ENCODE assay signal across 10 cellular contexts in the genomic region with DNA sequence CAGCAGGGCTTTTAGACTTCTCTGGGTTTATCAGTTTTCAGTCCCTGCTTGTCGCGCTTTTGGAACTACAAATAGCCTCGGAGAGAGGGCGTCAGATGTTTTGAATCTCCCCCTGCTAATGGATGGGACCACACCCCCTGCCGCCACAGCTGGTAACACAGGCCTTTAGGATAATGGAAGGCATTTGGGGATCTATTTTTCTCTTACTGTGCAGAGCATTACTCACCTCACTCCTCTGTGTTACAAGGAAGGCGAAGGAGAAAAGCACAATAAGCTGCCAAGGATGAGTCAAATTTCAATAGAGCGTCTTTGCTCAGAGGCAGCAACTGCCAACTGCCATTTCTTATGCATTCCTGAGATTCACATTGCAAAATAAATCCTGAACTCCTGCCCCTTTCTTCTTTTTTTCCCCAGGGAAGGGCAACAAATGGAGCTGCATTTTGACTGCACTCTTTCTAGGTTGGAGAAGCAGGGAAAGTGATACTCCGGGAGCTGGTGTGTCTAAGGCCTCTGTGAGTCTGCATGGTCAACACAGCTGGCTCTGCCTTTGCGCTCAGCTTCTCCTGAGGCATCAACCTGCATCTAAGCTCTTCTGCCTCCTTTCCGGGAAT. TPM values are rescaled to one million over a fixed set of nuclear protein-coding genes. Genes with fewer than 3 reads are reported as not detected.
DNase-seq lines count a peak whose midpoint lies in the region; ATAC-seq and TF ChIP-seq lines count a peak whose summit lies in the region.
"Had no signal": no experiment of that assay in that cellular context is flagged by ENCODE, and none has a peak within 500 bp of the region (broad histone marks: within the 10 kb centered on the region; RNA-seq: fewer than 3 reads in every experiment).

No MANE protein-coding gene starts in this region.

- ATAC-seq in upper lobe of right lung (peak; percentile 22), GM21737 (IDR thresholded peaks at IDR 0.05; ENCODE audit: unreplicated experiment) (no peak)

- no peaks in the 10 kb centered on the region for H3K9me3 ChIP-seq in cardiac muscle cell (ENCODE audit: low read depth)
- H3K9me3 ChIP-seq in right atrium auricular region, result no peaks in the 10 kb centered on the region
- H3K9me3 ChIP-seq in hepatocyte (ENCODE audit: low read depth), result no peaks in the 10 kb centered on the region
- peaks cover under 1% of the 10 kb centered on the region for H3K9me3 ChIP-seq in upper lobe of right lung

- no peaks in the 10 kb centered on the region for H3K36me3 ChIP-seq in cardiac muscle cell
- H3K36me3 ChIP-seq in right atrium auricular region, result no peaks in the 10 kb centered on the region
- H3K36me3 ChIP-seq in hepatocyte (replicated peaks; ENCODE audit: insufficient read depth, low read depth), result no peaks in the 10 kb centered on the region
- no peaks in the 10 kb centered on the region for H3K36me3 ChIP-seq in upper lobe of right lung

- H3K4me1 ChIP-seq in cardiac muscle cell (ENCODE audit: low read depth) (peaks cover 14% of the 10 kb centered on the region), right atrium auricular region (peaks cover 0 to 9% of the 10 kb centered on the region in 2 donors), hepatocyte (ENCODE audit: insufficient read depth) (no peaks in the 10 kb centered on the region), upper lobe of right lung (peaks cover 3% of the 10 kb centered on the region)

- H3K27ac ChIP-seq in cardiac muscle cell (peak overlapping the region; percentile 22), right atrium auricular region (no peak overlapping the region), hepatocyte (no peak overlapping the region), upper lobe of right lung (no peak overlapping the region)

- peak overlapping the region; percentile 46 for H3K27ac Mint-ChIP-seq in activated T-helper 1 cell treated with anti-CD3 and anti-CD28 coated beads, Interleukin-12 subunit alpha, Interleukin-12 subunit beta, Interleukin-2, Interleukin-4 antibody, amounts not matched to agents 30 ng/mL and 10 ng/mL and 1 ng/mL, durations not matched to agents 14 hours and 24 hours and 36 hours

- H3K4me3 Mint-ChIP-seq in activated T-helper 1 cell treated with anti-CD3 and anti-CD28 coated beads, Interleukin-12 subunit alpha, Interleukin-12 subunit beta, Interleukin-2, Interleukin-4 antibody, amounts not matched to agents 30 ng/mL and 10 ng/mL and 1 ng/mL, durations not matched to agents 14 hours and 24 hours and 36 hours, result no peak overlapping the region

- H3K9me2 ChIP-seq in hepatocyte (replicated peaks; ENCODE audit: insufficient read depth), result no peaks in the 10 kb centered on the region

- intact Hi-C loops in activated T-helper 1 cell treated with anti-CD3 and anti-CD28 coated beads, Interleukin-12 subunit alpha, Interleukin-12 subunit beta, Interleukin-2, Interleukin-4 antibody, amounts not matched to agents 30 ng/mL and 10 ng/mL and 1 ng/mL, durations not matched to agents 14 hours and 24 hours and 36 hours (cut with micrococcal nuclease), result loop anchor here (1.0 kb wide), 1 partner anchor 9 kb away; no protein-coding TSS in a partner anchor
- intact Hi-C loops in upper lobe of right lung (cut with DNase I), result no loop called here

- no peaks in the 10 kb centered on the region for H3K27me3 ChIP-seq in cardiac muscle cell
- H3K27me3 ChIP-seq in right atrium auricular region, result no peaks in the 10 kb centered on the region
- H3K27me3 ChIP-seq in hepatocyte, result no peaks in the 10 kb centered on the region
- no peaks in the 10 kb centered on the region for H3K27me3 ChIP-seq in upper lobe of right lung

- H3K27me3 Mint-ChIP-seq in activated T-helper 1 cell treated with anti-CD3 and anti-CD28 coated beads, Interleukin-12 subunit alpha, Interleukin-12 subunit beta, Interleukin-2, Interleukin-4 antibody, amounts not matched to agents 30 ng/mL and 10 ng/mL and 1 ng/mL, durations not matched to agents 14 hours and 24 hours and 36 hours (ENCODE audit: insufficient read depth), result no peaks in the 10 kb centered on the region

- no peaks in the 10 kb centered on the region for H3K9me3 Mint-ChIP-seq in activated T-helper 1 cell treated with anti-CD3 and anti-CD28 coated beads, Interleukin-12 subunit alpha, Interleukin-12 subunit beta, Interleukin-2, Interleukin-4 antibody, amounts not matched to agents 30 ng/mL and 10 ng/mL and 1 ng/mL, durations not matched to agents 14 hours and 24 hours and 36 hours

- TF ChIP-seq CTCF in cardiac muscle cell (IDR thresholded peaks at IDR 0.05; ENCODE audit: low read depth, low read length), result peak; percentile 20
- TF ChIP-seq CTCF in right atrium auricular region (IDR thresholded peaks at IDR 0.05), result no peak
- no peak for TF ChIP-seq CTCF in hepatocyte (IDR thresholded peaks at IDR 0.05; ENCODE audit: poor library complexity)
- TF ChIP-seq CTCF in upper lobe of right lung (IDR thresholded peaks at IDR 0.05), result no peak

- no peaks in the 10 kb centered on the region for H4K20me1 ChIP-seq in hepatocyte (ENCODE audit: insufficient read depth, poor library complexity, severe bottlenecking)

- peaks cover 53% of the 10 kb centered on the region for H3K4me1 Mint-ChIP-seq in activated T-helper 1 cell treated with anti-CD3 and anti-CD28 coated beads, Interleukin-12 subunit alpha, Interleukin-12 subunit beta, Interleukin-2, Interleukin-4 antibody, amounts not matched to agents 30 ng/mL and 10 ng/mL and 1 ng/mL, durations not matched to agents 14 hours and 24 hours and 36 hours (ENCODE audit: low read depth)

- DNase-seq in cardiac muscle cell (ENCODE audit: low read depth in 1 of 2, low spot score in 1 of 2), result peak; percentile 49 to 96
- DNase-seq in right atrium auricular region (ENCODE audit: low spot score), result no peak
- DNase-seq in activated T-helper 1 cell treated with anti-CD3 and anti-CD28 coated beads, Interleukin-12 subunit alpha, Interleukin-12 subunit beta, Interleukin-2, Interleukin-4 antibody, amounts not matched to agents 30 ng/mL and 10 ng/mL and 1 ng/mL, durations not matched to agents 14 hours and 24 hours and 36 hours (ENCODE audit: low spot score), result no peak
- DNase-seq in hepatocyte (ENCODE audit: low spot score), result peak; percentile 45
- no peak for DNase-seq in upper lobe of right lung
- no peak for DNase-seq in midbrain (lab: John Stamatoyannopoulos, UW)
- DNase-seq in AML-193 (lab: John Stamatoyannopoulos, UW), result no peak
- DNase-seq: DMS53, T-helper 9 cell had no signal

- WGBS in hepatocyte (ENCODE audit: low lambda C conversion rate, missing lambda C conversion rate), result 47% methylated on average over 10 of the region's 10 CpGs

- no peak overlapping the region for H3K4me2 ChIP-seq in hepatocyte

- no peaks in the 10 kb centered on the region for H3K79me2 ChIP-seq in hepatocyte

- H3K36me3 Mint-ChIP-seq in activated T-helper 1 cell treated with anti-CD3 and anti-CD28 coated beads, Interleukin-12 subunit alpha, Interleukin-12 subunit beta, Interleukin-2, Interleukin-4 antibody, amounts not matched to agents 30 ng/mL and 10 ng/mL and 1 ng/mL, durations not matched to agents 14 hours and 24 hours and 36 hours (ENCODE audit: low read depth), result peaks cover 7% of the 10 kb centered on the region

- no peak overlapping the region for H2AFZ ChIP-seq in hepatocyte

- H3K4me3 ChIP-seq in cardiac muscle cell (no peak overlapping the region), right atrium auricular region (no peak overlapping the region), hepatocyte (no peak overlapping the region), upper lobe of right lung (no peak overlapping the region)

RNA-seq across cellular contexts. Expression of a gene that starts 31.5 kb away (rescaled TPM):
- total RNA-seq in cardiac muscle cell (12.4 and 13.5 TPM in 2 replicates), right atrium auricular region (1 to 10 TPM; 5.0 to 5.9 TPM), hepatocyte (13.6 and 17.4 TPM in 2 replicates), upper lobe of right lung (35.8 TPM)
- polyA plus RNA-seq in cardiac muscle cell (24.9 and 29.7 TPM in 2 replicates), hepatocyte (14.3 and 19.1 TPM in 2 replicates)
- total RNA-seq in activated T-helper 1 cell treated with anti-CD3 and anti-CD28 coated beads, Interleukin-12 subunit alpha, Interleukin-12 subunit beta, Interleukin-2, Interleukin-4 antibody, amounts not matched to agents 30 ng/mL and 10 ng/mL and 1 ng/mL, durations not matched to agents 14 hours and 24 hours and 36 hours, result 47.8 and 48.0 TPM in 2 replicates

Comparison
In these comparisons a context has a peak if more than half of its experiments do, and no peak if none do; other contexts are left out.
1. DNase-seq: peak in cardiac muscle cell (2 of 2) and hepatocyte (single experiment); none in right atrium auricular region (single experiment), activated T-helper 1 cell treated with anti-CD3 and anti-CD28 coated beads, Interleukin-12 subunit alpha, Interleukin-12 subunit beta, Interleukin-2, Interleukin-4 antibody, amounts not matched to agents 30 ng/mL and 10 ng/mL and 1 ng/mL, durations not matched to agents 14 hours and 24 hours and 36 hours (single experiment), upper lobe of right lung (single experiment), midbrain (single experiment) and AML-193 (0 of 2).